ENCODE assay signal across 7 cellular contexts in the genomic region with DNA sequence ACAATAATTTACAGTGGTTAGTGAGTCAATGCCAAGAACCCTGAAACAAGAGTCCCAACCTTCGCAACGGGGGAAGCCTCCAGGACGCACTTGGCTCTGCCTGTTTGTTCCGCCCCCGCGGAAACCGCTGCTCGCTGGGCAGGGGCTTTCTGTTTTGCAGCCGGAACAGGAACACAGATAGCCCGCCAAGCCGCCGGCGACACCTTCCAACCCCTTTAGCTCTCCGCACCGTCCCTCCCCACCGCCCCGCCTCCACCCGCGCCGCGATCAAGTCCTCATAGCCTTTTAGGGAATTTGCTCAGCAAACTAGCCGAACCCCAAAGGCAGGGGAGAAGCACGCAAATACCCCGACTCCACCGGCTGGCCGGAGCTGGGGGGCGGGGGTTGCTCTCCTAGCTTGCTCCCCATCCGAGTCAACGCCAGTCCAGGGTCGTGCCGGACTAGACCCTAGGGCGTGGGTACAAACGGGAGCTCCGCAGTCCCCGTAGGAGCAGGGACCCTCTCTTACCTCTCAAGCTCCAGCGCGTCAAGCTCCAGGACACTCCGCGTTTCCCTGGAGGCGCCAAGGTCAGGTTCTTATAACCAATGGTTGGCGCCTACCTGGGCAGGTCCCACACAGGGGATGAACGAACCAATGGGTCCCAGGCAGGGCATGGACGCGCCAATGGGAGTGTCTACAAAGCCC. TPM values are rescaled to one million over a fixed set of nuclear protein-coding genes. Genes with fewer than 3 reads are reported as not detected.
DNase-seq lines count a peak whose midpoint lies in the region; ATAC-seq and TF ChIP-seq lines count a peak whose summit lies in the region.

A gene with protein sequence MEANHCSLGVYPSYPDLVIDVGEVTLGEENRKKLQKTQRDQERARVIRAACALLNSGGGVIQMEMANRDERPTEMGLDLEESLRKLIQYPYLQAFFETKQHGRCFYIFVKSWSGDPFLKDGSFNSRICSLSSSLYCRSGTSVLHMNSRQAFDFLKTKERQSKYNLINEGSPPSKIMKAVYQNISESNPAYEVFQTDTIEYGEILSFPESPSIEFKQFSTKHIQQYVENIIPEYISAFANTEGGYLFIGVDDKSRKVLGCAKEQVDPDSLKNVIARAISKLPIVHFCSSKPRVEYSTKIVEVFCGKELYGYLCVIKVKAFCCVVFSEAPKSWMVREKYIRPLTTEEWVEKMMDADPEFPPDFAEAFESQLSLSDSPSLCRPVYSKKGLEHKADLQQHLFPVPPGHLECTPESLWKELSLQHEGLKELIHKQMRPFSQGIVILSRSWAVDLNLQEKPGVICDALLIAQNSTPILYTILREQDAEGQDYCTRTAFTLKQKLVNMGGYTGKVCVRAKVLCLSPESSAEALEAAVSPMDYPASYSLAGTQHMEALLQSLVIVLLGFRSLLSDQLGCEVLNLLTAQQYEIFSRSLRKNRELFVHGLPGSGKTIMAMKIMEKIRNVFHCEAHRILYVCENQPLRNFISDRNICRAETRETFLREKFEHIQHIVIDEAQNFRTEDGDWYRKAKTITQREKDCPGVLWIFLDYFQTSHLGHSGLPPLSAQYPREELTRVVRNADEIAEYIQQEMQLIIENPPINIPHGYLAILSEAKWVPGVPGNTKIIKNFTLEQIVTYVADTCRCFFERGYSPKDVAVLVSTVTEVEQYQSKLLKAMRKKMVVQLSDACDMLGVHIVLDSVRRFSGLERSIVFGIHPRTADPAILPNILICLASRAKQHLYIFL (minus strand): TSS at position 553 of the 685 bp plus-strand sequence. CDS start 3,086 bp downstream, outside the sequence.

- intact Hi-C loops in esophagus muscularis mucosa (cut with DNase I): no loop called here

- POLR2A ChIA-PET in naive thymus-derived CD8-positive, alpha-beta T cell (lab: Charles Lee): interaction anchor here (0.6 to 2.8 kb wide), 14 partner anchors 11 to 213 kb away, joined by 3 to 30 read pairs (median 7); a partner anchor contains a TSS

- H3K9me3 Mint-ChIP-seq in naive thymus-derived CD8-positive, alpha-beta T cell: no peaks in the 10 kb centered on the region

- 4% methylated on average over 40 of the region's 44 CpGs for WGBS in esophagus muscularis mucosa

- no peaks in the 10 kb centered on the region for H3K36me3 ChIP-seq in esophagus muscularis mucosa

- TF ChIP-seq POLR2A in GM18526 (IDR thresholded peaks at IDR 0.05; ENCODE audit: extremely low read depth, insufficient read length) (peak; percentile 62), esophagus muscularis mucosa (IDR thresholded peaks at IDR 0.05; ENCODE audit: low read depth) (no peak)

- DNase-seq in NCI-H774 (lab: John Stamatoyannopoulos, UW) (peak; percentile 69), esophagus muscularis mucosa (ENCODE audit: extremely low spot score) (no peak)
- peak; percentile 70 for DNase-seq in activated CD8-positive, alpha-beta memory T cell treated with anti-CD3 and anti-CD28 coated beads, Interleukin-2, amount 50 U/mL, for 1 hour (ENCODE audit: extremely low read depth)
- peak; percentile 68 to 90 (median 80) for DNase-seq in naive thymus-derived CD8-positive, alpha-beta T cell
- DNase-seq in stimulated activated naive CD4-positive, alpha-beta T cell treated with Interleukin-2 at 50 U/mL for 16 hours (lab: John Stamatoyannopoulos, UW): peak; percentile 93

- peak within 1 kb of the TSS; percentile 59 to 69 (median 64) for H3K27ac ChIP-seq in esophagus muscularis mucosa (replicated peaks in 1 of 4)

- TF ChIP-seq CTCF in esophagus muscularis mucosa (IDR thresholded peaks at IDR 0.05): no peak

- no peaks in the 10 kb centered on the region for H3K9me3 ChIP-seq in esophagus muscularis mucosa

- H3K4me3 ChIP-seq in esophagus muscularis mucosa: peak within 1 kb of the TSS; percentile 51 to 63 (median 56)

- no peak for TF ChIP-seq EP300 in esophagus muscularis mucosa (IDR thresholded peaks at IDR 0.05)

- H3K4me1 Mint-ChIP-seq in naive thymus-derived CD8-positive, alpha-beta T cell: peaks cover 2 to 28% (median 17%) of the 10 kb centered on the region in 4 donors

- peak within 1 kb of the TSS; percentile 77 to 92 (median 86) for H3K4me3 Mint-ChIP-seq in naive thymus-derived CD8-positive, alpha-beta T cell

- H3K36me3 Mint-ChIP-seq in naive thymus-derived CD8-positive, alpha-beta T cell: peaks cover 0 to 23% (median 0%) of the 10 kb centered on the region in 3 donors

- H3K27ac Mint-ChIP-seq in naive thymus-derived CD8-positive, alpha-beta T cell: peak within 1 kb of the TSS; percentile 82 to 94 (median 92)

- peak; percentile 72 for ATAC-seq in HG03039 (IDR thresholded peaks at IDR 0.05; ENCODE audit: unreplicated experiment)
- peak; percentile 96 to 97 for ATAC-seq in naive thymus-derived CD8-positive, alpha-beta T cell

- H3K27me3 Mint-ChIP-seq in naive thymus-derived CD8-positive, alpha-beta T cell: no peaks in the 10 kb centered on the region

- peaks cover 0 to 42% (median 0%) of the 10 kb centered on the region in 4 donors for H3K27me3 ChIP-seq in esophagus muscularis mucosa

- H3K4me1 ChIP-seq in esophagus muscularis mucosa: peaks cover 14 to 28% (median 25%) of the 10 kb centered on the region in 4 donors

RNA-seq across cellular contexts. Expression of the gene that starts here (rescaled TPM):
- 10 to 100 TPM in 1 of 4 donors, 1 to 10 TPM in 3; 5.1 to 15.0 (median 5.4) TPM for total RNA-seq in esophagus muscularis mucosa
- total RNA-seq in naive thymus-derived CD8-positive, alpha-beta T cell: 10 to 100 TPM; 15.9 to 17.0 TPM
- 1 to 10 TPM; 3.2 to 9.5 (median 3.4) TPM for polyA plus RNA-seq in naive thymus-derived CD8-positive, alpha-beta T cell
